In the genomic region with DNA sequence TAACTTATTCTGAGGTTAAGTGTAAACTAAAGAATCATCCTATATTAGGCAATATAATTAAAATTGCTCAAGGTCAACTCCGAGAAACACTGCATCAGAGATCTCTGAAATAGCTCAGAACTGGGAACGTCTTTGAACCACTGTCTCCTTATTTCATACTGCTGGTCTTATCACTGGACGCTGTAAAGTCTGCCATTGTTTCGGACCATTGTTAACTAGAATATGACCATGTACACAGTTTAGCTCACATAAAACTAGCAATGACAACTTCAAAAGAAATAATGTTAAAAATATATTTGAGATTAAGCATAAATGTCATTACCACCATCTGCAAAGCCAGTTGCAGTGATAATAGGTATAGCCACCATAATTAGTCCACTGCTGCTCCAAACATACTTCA, we compare ENCODE assay signal across 16 cellular contexts. TPM values are rescaled to one million over a fixed set of nuclear protein-coding genes. Genes with fewer than 3 reads are reported as not detected.
DNase-seq lines count a peak whose midpoint lies in the region; ATAC-seq, FAIRE-seq and TF ChIP-seq lines count a peak whose summit lies in the region.
"Had no signal": no experiment of that assay in that cellular context is flagged by ENCODE, and none has a peak within 500 bp of the region (broad histone marks: within the 10 kb centered on the region; RNA-seq: fewer than 3 reads in every experiment).

No MANE protein-coding gene starts in this region.

- no peaks in the 10 kb centered on the region for H3K79me2 ChIP-seq in mesendoderm (ENCODE audit: control insufficient read depth, insufficient read depth, low read length)

- ATAC-seq in Right ventricle myocardium inferior = no peak

- TF ChIP-seq CTCF in left ventricle myocardium inferior (IDR thresholded peaks at IDR 0.05; ENCODE audit: borderline replicate concordance) (no peak), RWPE1 (conservative IDR thresholded peaks at IDR 0.05; ENCODE audit: low read depth) (no peak)

- H3K36me3 ChIP-seq in left ventricle myocardium inferior = no peaks in the 10 kb centered on the region
- no peaks in the 10 kb centered on the region for H3K36me3 ChIP-seq in stomach smooth muscle (ENCODE audit: control insufficient read depth in 2 of 2, insufficient read depth in 2 of 2, low read length in 2 of 2)
- H3K36me3 ChIP-seq in mesendoderm (ENCODE audit: control insufficient read depth, insufficient read depth, low read length) = no peaks in the 10 kb centered on the region
- H3K36me3 ChIP-seq: suprapubic skin had no signal

- TF ChIP-seq POLR2A in GM12892 (IDR thresholded peaks at IDR 0.05; ENCODE audit: low read depth, low read length) = no peak

- no peak overlapping the region for H4K5ac ChIP-seq in mesendoderm (ENCODE audit: low read length)

- no peak overlapping the region for H3K18ac ChIP-seq in mesendoderm (ENCODE audit: low read length)

- no peak overlapping the region for H3K4ac ChIP-seq in mesendoderm (ENCODE audit: low read depth, low read length)

- POLR2A ChIA-PET in RWPE1 (lab: Yijun Ruan, JAX; ENCODE audit: low non-redundant PET) = no interaction called here

- H3K4me1 Mint-ChIP-seq in activated naive CD8-positive, alpha-beta T cell treated with anti-CD3 and anti-CD28 coated beads for 36 hours = peaks cover 38% of the 10 kb centered on the region
- H3K4me1 Mint-ChIP-seq: nephron progenitor cell had no signal

- H3K27me3 Mint-ChIP-seq in activated naive CD8-positive, alpha-beta T cell treated with anti-CD3 and anti-CD28 coated beads for 36 hours = no peaks in the 10 kb centered on the region

- no CpG with 5 or more reads among the region's 4 CpGs for WGBS in mesendoderm (ENCODE audit: extremely low coverage, insufficient coverage, low lambda C conversion rate)

- peak overlapping the region; percentile 85 for H3K27ac ChIP-seq in left ventricle myocardium inferior (replicated peaks)
- no peak overlapping the region for H3K27ac ChIP-seq in stomach smooth muscle (ENCODE audit: low read length)
- H3K27ac ChIP-seq in mesendoderm (ENCODE audit: low read depth, low read length) = no peak overlapping the region
- H3K27ac ChIP-seq in RWPE1 = no peak overlapping the region
- H3K27ac ChIP-seq: suprapubic skin had no signal

- H2BK5ac ChIP-seq in mesendoderm (ENCODE audit: low read length) = no peak overlapping the region

- H3K36me3 Mint-ChIP-seq in activated naive CD8-positive, alpha-beta T cell treated with anti-CD3 and anti-CD28 coated beads for 36 hours = peaks cover 9% of the 10 kb centered on the region

- no peak overlapping the region for H3K56ac ChIP-seq in mesendoderm (ENCODE audit: low read length)

- peak; percentile 74 for FAIRE-seq in GM12892 (lab: Jason Lieb, UNC)

- peak overlapping the region; percentile 68 for H3K4me3 ChIP-seq in left ventricle myocardium inferior
- H3K4me3 ChIP-seq in stomach smooth muscle (ENCODE audit: low read length in 2 of 2) = peak overlapping the region; percentile 31 to 43
- no peak overlapping the region for H3K4me3 ChIP-seq in mesendoderm (ENCODE audit: low read length)
- H3K4me3 ChIP-seq: lung, suprapubic skin had no signal

- no peak overlapping the region for H2BK120ac ChIP-seq in mesendoderm (ENCODE audit: low read depth, low read length)

- no peak overlapping the region for H3K23ac ChIP-seq in mesendoderm (ENCODE audit: low read length)

- intact Hi-C loops in left ventricle myocardium inferior (cut with micrococcal nuclease) = no loop called here
- intact Hi-C loops in Right ventricle myocardium inferior (cut with DNase I) = no loop called here

- H3K4me1 ChIP-seq in left ventricle myocardium inferior = peaks cover 40% of the 10 kb centered on the region
- H3K4me1 ChIP-seq in stomach smooth muscle (ENCODE audit: control insufficient read depth, insufficient read depth, low read length) = peaks cover 12% of the 10 kb centered on the region
- H3K4me1 ChIP-seq in mesendoderm (ENCODE audit: control insufficient read depth, low read depth, low read length) = no peaks in the 10 kb centered on the region

- H4K8ac ChIP-seq in mesendoderm (ENCODE audit: low read depth, low read length) = no peak overlapping the region

- no peak overlapping the region for H2AK5ac ChIP-seq in mesendoderm (ENCODE audit: low read length)

- H3K4me2 ChIP-seq in mesendoderm (ENCODE audit: low read length) = no peak overlapping the region

- H3K4me3 Mint-ChIP-seq in activated naive CD8-positive, alpha-beta T cell treated with anti-CD3 and anti-CD28 coated beads for 36 hours = peak overlapping the region; percentile 79
- H3K4me3 Mint-ChIP-seq: nephron progenitor cell had no signal

- H3K79me1 ChIP-seq in mesendoderm (ENCODE audit: low read length) = no peaks in the 10 kb centered on the region

- H3K27ac Mint-ChIP-seq in activated naive CD8-positive, alpha-beta T cell treated with anti-CD3 and anti-CD28 coated beads for 36 hours = peak overlapping the region; percentile 84
- H3K27ac Mint-ChIP-seq: nephron progenitor cell had no signal

- no peaks in the 10 kb centered on the region for H3K9me3 Mint-ChIP-seq in activated naive CD8-positive, alpha-beta T cell treated with anti-CD3 and anti-CD28 coated beads for 36 hours
- H3K9me3 Mint-ChIP-seq: nephron progenitor cell had no signal

- CTCF ChIA-PET in RWPE1 (lab: Yijun Ruan, JAX) = no interaction called here

- H3K9me3 ChIP-seq in left ventricle myocardium inferior (replicated peaks) = no peaks in the 10 kb centered on the region
- H3K9me3 ChIP-seq in stomach smooth muscle (ENCODE audit: control insufficient read depth in 2 of 2, low read length in 2 of 2) = no peaks in the 10 kb centered on the region
- H3K9me3 ChIP-seq: suprapubic skin had no signal

- H3K27me3 ChIP-seq in left ventricle myocardium inferior (ENCODE audit: low read depth) = no peaks in the 10 kb centered on the region
- no peaks in the 10 kb centered on the region for H3K27me3 ChIP-seq in stomach smooth muscle (ENCODE audit: control insufficient read depth in 1 of 2, insufficient read depth in 2 of 2, low read length in 2 of 2)
- no peaks in the 10 kb centered on the region for H3K27me3 ChIP-seq in mesendoderm (ENCODE audit: insufficient read depth, low read length, poor library complexity)
- H3K27me3 ChIP-seq: suprapubic skin had no signal

- no peak for DNase-seq in left ventricle myocardium inferior
- DNase-seq in Right ventricle myocardium inferior (ENCODE audit: missing footprints) = no peak
- DNase-seq in GM12892 (ENCODE audit: insufficient read length) = no peak
- DNase-seq in activated naive CD8-positive, alpha-beta T cell treated with anti-CD3 and anti-CD28 coated beads for 36 hours = no peak
- DNase-seq in mesendoderm = no peak
- no peak for DNase-seq in RWPE1 (ENCODE audit: low spot score)
- DNase-seq in DMS 273 (lab: John Stamatoyannopoulos, UW; ENCODE audit: unreplicated experiment) = no peak
- DNase-seq: activated CD8-positive, alpha-beta memory T cell treated with anti-CD3 and anti-CD28 coated beads for 24 hours; foreskin melanocyte; NCI-H1092; NCI-H2171 treated with DMSO at 0.1 percent for 48 hours; nephron progenitor cell; SHP77 treated with DMSO at 0.1 percent for 48 hours had no signal

- H3K9ac ChIP-seq in stomach smooth muscle (ENCODE audit: low read length in 2 of 2) (no peak overlapping the region), mesendoderm (ENCODE audit: low read length) (no peak overlapping the region)

- no peak overlapping the region for H2BK15ac ChIP-seq in mesendoderm (replicated peaks; ENCODE audit: low read depth)

RNA-seq across cellular contexts. Expression of a gene that starts 2.9 kb away (rescaled TPM):
- 6.5 TPM for total RNA-seq in left ventricle myocardium inferior
- total RNA-seq in Right ventricle myocardium inferior = 9.4 TPM
- 4.3 TPM for polyA plus RNA-seq in GM12892 (2012; ENCODE audit: missing spikeins)
- total RNA-seq in activated naive CD8-positive, alpha-beta T cell treated with anti-CD3 and anti-CD28 coated beads for 36 hours = 1 to 10 TPM; 3.1 to 3.6 TPM
- under 0.01 TPM for polyA plus RNA-seq in mesendoderm (2013, experiment 1 of 2)
- 0.01 TPM for polyA plus RNA-seq in mesendoderm (2013, experiment 2 of 2)
